Comparison of ENCODE assay signal across 13 cellular contexts in the genomic region with DNA sequence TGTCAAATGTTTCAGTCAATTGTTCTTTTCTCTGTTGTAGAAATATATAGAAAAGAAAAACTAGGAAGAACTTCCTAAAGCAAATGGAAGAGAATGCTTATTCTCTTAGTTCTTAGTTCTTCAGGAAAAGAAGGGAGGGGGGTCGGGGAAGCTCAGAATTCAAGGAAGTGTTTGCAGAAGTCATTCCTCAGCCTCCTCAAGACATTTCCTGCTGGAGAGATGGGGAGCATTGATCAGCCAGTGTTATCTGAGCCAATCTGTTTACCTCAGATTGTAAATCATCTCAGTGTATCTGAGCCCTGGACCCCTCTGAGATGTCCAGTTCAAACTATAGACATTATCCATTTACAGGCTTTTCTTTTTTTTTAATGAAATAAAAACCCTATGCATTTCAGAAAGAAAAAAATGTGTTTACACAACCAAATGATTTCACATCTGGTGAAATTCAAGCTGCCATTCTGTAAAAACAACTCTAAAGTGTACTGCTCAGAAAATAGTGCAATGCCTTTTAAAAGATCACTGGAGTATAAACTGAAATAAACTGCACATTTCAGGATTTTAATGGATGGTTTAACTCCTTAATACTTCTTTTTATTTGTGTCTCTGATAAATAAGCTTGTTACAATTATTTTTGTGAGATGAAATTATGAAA.
"Had no signal": no experiment of that assay in that cellular context is flagged by ENCODE, and none has a peak within 500 bp of the region (broad histone marks: within the 10 kb centered on the region; RNA-seq: fewer than 3 reads in every experiment).

No MANE protein-coding gene starts in this region.

- ATAC-seq: left lobe of liver; natural killer cell treated with Interleukin-12 subunit alpha and Interleukin-12 subunit beta and Interleukin-15 and Interleukin-18, amount 100 ng/mL, for 72 hours; stimulated activated naive CD8-positive, alpha-beta T cell treated with anti-CD3 and anti-CD28 coated beads, Interleukin-15, amount 100 ng/mL, for 72 hours had no signal

- DNase-seq: activated CD4-positive, alpha-beta T cell treated with anti-CD3 and anti-CD28 coated beads for 48 hours; activated naive CD4-positive, alpha-beta T cell treated with anti-CD3 and anti-CD28 coated beads, Interleukin-2, amount 50 U/mL, for 16 hours; activated T-cell treated with anti-CD3 and anti-CD28 coated beads for 4 hours; effector memory CD4-positive, alpha-beta T cell; mammary epithelial cell; stimulated activated CD4-positive, alpha-beta T cell treated with anti-CD3 and anti-CD28 coated beads, Interleukin-4, amount 100 ng/mL, for 4 hours; stimulated activated naive CD8-positive, alpha-beta T cell treated with anti-CD3 and anti-CD28 coated beads, Interleukin-15, amount 100 ng/mL, for 72 hours; T-helper 1 cell; testis; WERI-Rb-1 had no signal

- H3K27me3 ChIP-seq: testis had no signal

- H3K9me3 ChIP-seq: testis had no signal

- H3K27ac ChIP-seq: testis, WERI-Rb-1 had no signal

- H3K27me3 Mint-ChIP-seq: brain; natural killer cell treated with Interleukin-12 subunit alpha and Interleukin-12 subunit beta and Interleukin-15 and Interleukin-18, amount 100 ng/mL, for 72 hours; stimulated activated naive CD8-positive, alpha-beta T cell treated with anti-CD3 and anti-CD28 coated beads, Interleukin-15, amount 100 ng/mL, for 72 hours had no signal

- H3K36me3 ChIP-seq: WERI-Rb-1 had no signal

- H3K4me3 ChIP-seq: testis had no signal

- H3K36me3 Mint-ChIP-seq: brain; natural killer cell treated with Interleukin-12 subunit alpha and Interleukin-12 subunit beta and Interleukin-15 and Interleukin-18, amount 100 ng/mL, for 72 hours had no signal

- H3K27ac Mint-ChIP-seq: brain; natural killer cell treated with Interleukin-12 subunit alpha and Interleukin-12 subunit beta and Interleukin-15 and Interleukin-18, amount 100 ng/mL, for 72 hours had no signal

- H3K4me1 Mint-ChIP-seq: stimulated activated naive CD8-positive, alpha-beta T cell treated with anti-CD3 and anti-CD28 coated beads, Interleukin-15, amount 100 ng/mL, for 72 hours had no signal

- H3K9me3 Mint-ChIP-seq: brain had no signal

- H3K4me3 Mint-ChIP-seq: brain; natural killer cell treated with Interleukin-12 subunit alpha and Interleukin-12 subunit beta and Interleukin-15 and Interleukin-18, amount 100 ng/mL, for 72 hours; stimulated activated naive CD8-positive, alpha-beta T cell treated with anti-CD3 and anti-CD28 coated beads, Interleukin-15, amount 100 ng/mL, for 72 hours had no signal

- H3K4me1 ChIP-seq: testis had no signal
